In the genomic region with DNA sequence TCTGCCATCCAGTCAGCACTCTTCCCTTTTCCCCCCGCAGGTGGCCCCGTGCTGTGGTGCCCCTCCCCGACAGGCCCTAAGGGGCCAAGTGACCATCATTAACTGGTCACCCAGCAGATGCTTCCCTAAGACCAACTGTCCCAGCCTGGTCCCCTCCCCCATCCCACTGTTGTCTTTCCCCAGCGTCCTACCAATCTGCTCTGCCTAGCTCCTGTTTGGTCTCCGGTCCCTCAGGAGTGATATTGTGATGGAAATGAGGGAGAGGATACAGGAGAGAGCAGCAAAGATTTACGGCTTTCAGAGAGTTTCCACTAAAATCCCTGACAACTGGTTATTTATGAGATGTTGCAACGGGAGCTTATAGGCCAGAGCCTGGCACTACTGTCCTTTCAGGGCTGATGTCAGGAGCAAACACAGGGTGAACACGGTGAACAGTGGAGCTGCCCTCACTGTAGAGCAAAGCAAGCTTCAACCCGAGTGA, we compare ENCODE assay signal across 18 cellular contexts. TPM values are rescaled to one million over a fixed set of nuclear protein-coding genes. Genes with fewer than 3 reads are reported as not detected.
DNase-seq lines count a peak whose midpoint lies in the region; ATAC-seq and TF ChIP-seq lines count a peak whose summit lies in the region.
"Had no signal": no experiment of that assay in that cellular context is flagged by ENCODE, and none has a peak within 500 bp of the region (broad histone marks: within the 10 kb centered on the region; RNA-seq: fewer than 3 reads in every experiment).

No MANE protein-coding gene starts in this region.

- H3K9me3 ChIP-seq in CD8-positive, alpha-beta T cell (ENCODE audit: low read length) = no peaks in the 10 kb centered on the region
- no peaks in the 10 kb centered on the region for H3K9me3 ChIP-seq in HUES6 (ENCODE audit: control insufficient read depth, insufficient read depth, low read depth, low read length)
- H3K9me3 ChIP-seq in effector memory CD4-positive, alpha-beta T cell (ENCODE audit: control insufficient read depth, low read length) = no peaks in the 10 kb centered on the region
- H3K9me3 ChIP-seq: heart left ventricle, left lung, neutrophil, vagina had no signal

- DNase-seq in CD8-positive, alpha-beta T cell = no peak
- DNase-seq in mesendoderm = peak; percentile 24
- DNase-seq in RKO (ENCODE audit: low spot score) = no peak
- no peak for DNase-seq in AG20443 (ENCODE audit: low spot score)
- DNase-seq in effector memory CD4-positive, alpha-beta T cell = no peak
- DNase-seq: activated naive CD8-positive, alpha-beta T cell treated with anti-CD3 and anti-CD28 coated beads, Interleukin-2, amount 10 ng/mL, durations not matched to agents 7 days and 5 days; CD4-positive, CD25-positive, alpha-beta regulatory T cell; heart left ventricle; left lung; stimulated activated naive CD8-positive, alpha-beta T cell treated with anti-CD3 and anti-CD28 coated beads, Interleukin-15, Interleukin-2, amounts not matched to agents 100 U/mL and 50 U/mL, for 24 hours had no signal

- WGBS in mesendoderm (ENCODE audit: extremely low coverage, insufficient coverage, low lambda C conversion rate) = no CpG with 5 or more reads among the region's 9 CpGs

- H3K79me1 ChIP-seq in mesendoderm (ENCODE audit: low read length) = no peaks in the 10 kb centered on the region

- H2BK120ac ChIP-seq in mesendoderm (ENCODE audit: low read depth, low read length) = no peak overlapping the region

- H3K27ac ChIP-seq in CD8-positive, alpha-beta T cell (ENCODE audit: low read depth, low read length) = no peak overlapping the region
- H3K27ac ChIP-seq in HUES6 (ENCODE audit: low read depth, low read length) = peak overlapping the region; percentile 24; the same call in 1 of the 2 replicates
- no peak overlapping the region for H3K27ac ChIP-seq in mesendoderm (ENCODE audit: low read depth, low read length)
- H3K27ac ChIP-seq in effector memory CD4-positive, alpha-beta T cell (ENCODE audit: insufficient read depth, low read length, poor library complexity, severe bottlenecking) = no peak overlapping the region
- H3K27ac ChIP-seq: heart left ventricle, left lung, neutrophil, SK-N-MC, skin epidermis, vagina had no signal

- peaks cover 11% of the 10 kb centered on the region for H3K4me1 ChIP-seq in CD8-positive, alpha-beta T cell (ENCODE audit: insufficient read depth, low read length)
- peaks cover 20% of the 10 kb centered on the region for H3K4me1 ChIP-seq in HUES6 (ENCODE audit: control insufficient read depth, insufficient read depth, low read length)
- H3K4me1 ChIP-seq in mesendoderm (ENCODE audit: control insufficient read depth, low read depth, low read length) = no peaks in the 10 kb centered on the region
- peaks cover 16% of the 10 kb centered on the region for H3K4me1 ChIP-seq in effector memory CD4-positive, alpha-beta T cell (ENCODE audit: control insufficient read depth, insufficient read depth, low read length, poor library complexity, severe bottlenecking)

- H3K4me3 Mint-ChIP-seq in CD8-positive, alpha-beta T cell = peak overlapping the region; percentile 32
- H3K4me3 Mint-ChIP-seq in activated T-helper 17 cell treated with anti-CD3 and anti-CD28 coated beads, Interleukin-2, amount 50 U/mL, for 72 hours = peak overlapping the region; percentile 74
- H3K4me3 Mint-ChIP-seq: activated naive CD8-positive, alpha-beta T cell treated with anti-CD3 and anti-CD28 coated beads, Interleukin-2, amount 10 ng/mL, durations not matched to agents 7 days and 5 days had no signal

- POLR2A ChIA-PET in CD8-positive, alpha-beta T cell (lab: Charles Lee) = no interaction called here

- H3K18ac ChIP-seq in mesendoderm (ENCODE audit: low read length) = no peak overlapping the region

- no peak overlapping the region for H3K4me2 ChIP-seq in mesendoderm (ENCODE audit: low read length)

- H3K79me2 ChIP-seq in mesendoderm (ENCODE audit: control insufficient read depth, insufficient read depth, low read length) = no peaks in the 10 kb centered on the region

- H3K9me3 Mint-ChIP-seq in CD8-positive, alpha-beta T cell = no peaks in the 10 kb centered on the region
- no peaks in the 10 kb centered on the region for H3K9me3 Mint-ChIP-seq in activated T-helper 17 cell treated with anti-CD3 and anti-CD28 coated beads, Interleukin-2, amount 50 U/mL, for 72 hours
- H3K9me3 Mint-ChIP-seq: activated naive CD8-positive, alpha-beta T cell treated with anti-CD3 and anti-CD28 coated beads, Interleukin-2, amount 10 ng/mL, durations not matched to agents 7 days and 5 days had no signal

- no peak overlapping the region for H4K5ac ChIP-seq in mesendoderm (ENCODE audit: low read length)

- H3K27me3 Mint-ChIP-seq in CD8-positive, alpha-beta T cell (ENCODE audit: low read depth) = peaks cover 45% of the 10 kb centered on the region
- peaks cover 21% of the 10 kb centered on the region for H3K27me3 Mint-ChIP-seq in activated T-helper 17 cell treated with anti-CD3 and anti-CD28 coated beads, Interleukin-2, amount 50 U/mL, for 72 hours

- no peak overlapping the region for H3K4ac ChIP-seq in mesendoderm (ENCODE audit: low read depth, low read length)

- no peak overlapping the region for H3K56ac ChIP-seq in mesendoderm (ENCODE audit: low read length)

- ATAC-seq in CD8-positive, alpha-beta T cell = no peak
- ATAC-seq in activated T-helper 17 cell treated with anti-CD3 and anti-CD28 coated beads, Interleukin-2, amount 50 U/mL, for 72 hours (replicated peaks) = no peak
- ATAC-seq in HG02973 (IDR thresholded peaks at IDR 0.05; ENCODE audit: unreplicated experiment) = no peak
- ATAC-seq: activated CD4-positive, CD25-positive, alpha-beta regulatory T cell treated with anti-CD3 and anti-CD28 coated beads, Interleukin-2, amount 50 U/mL, for 24 hours; heart left ventricle; left lung; stimulated activated naive CD8-positive, alpha-beta T cell treated with anti-CD3 and anti-CD28 coated beads, Interleukin-15, Interleukin-2, amounts not matched to agents 100 U/mL and 50 U/mL, for 24 hours had no signal

- no peak overlapping the region for H3K27ac Mint-ChIP-seq in CD8-positive, alpha-beta T cell
- no peak overlapping the region for H3K27ac Mint-ChIP-seq in activated T-helper 17 cell treated with anti-CD3 and anti-CD28 coated beads, Interleukin-2, amount 50 U/mL, for 72 hours
- H3K27ac Mint-ChIP-seq: activated naive CD8-positive, alpha-beta T cell treated with anti-CD3 and anti-CD28 coated beads, Interleukin-2, amount 10 ng/mL, durations not matched to agents 7 days and 5 days; CD4-positive, CD25-positive, alpha-beta regulatory T cell had no signal

- peaks cover 17% of the 10 kb centered on the region for H3K27me3 ChIP-seq in CD8-positive, alpha-beta T cell (ENCODE audit: insufficient read depth, low read length)
- H3K27me3 ChIP-seq in HUES6 (ENCODE audit: control insufficient read depth, insufficient read depth, low read length) = peaks cover 18% of the 10 kb centered on the region
- no peaks in the 10 kb centered on the region for H3K27me3 ChIP-seq in mesendoderm (ENCODE audit: insufficient read depth, low read length, poor library complexity)
- peaks cover 5% of the 10 kb centered on the region for H3K27me3 ChIP-seq in effector memory CD4-positive, alpha-beta T cell (replicated peaks; ENCODE audit: control insufficient read depth, insufficient read depth, low read length, poor library complexity, severe bottlenecking)
- H3K27me3 ChIP-seq: vagina had no signal

- no peak for TF ChIP-seq CTCF in CD8-positive, alpha-beta T cell (IDR thresholded peaks at IDR 0.05)

- no peak overlapping the region for H2BK15ac ChIP-seq in mesendoderm (replicated peaks; ENCODE audit: low read depth)

- H3K9ac ChIP-seq in HUES6 (ENCODE audit: low read length) (peak overlapping the region; percentile 12), mesendoderm (ENCODE audit: low read length) (no peak overlapping the region)

- H3K23ac ChIP-seq in mesendoderm (ENCODE audit: low read length) = no peak overlapping the region

- H4K8ac ChIP-seq in mesendoderm (ENCODE audit: low read depth, low read length) = no peak overlapping the region

- CTCF ChIA-PET in CD8-positive, alpha-beta T cell (lab: Charles Lee) = interaction anchor here (1.5 to 19.5 kb wide), 3 partner anchors 14 to 140 kb away, joined by 3 to 706 read pairs (median 6); partner anchors contain the start of gene ATP5MC1

- H3K4me1 Mint-ChIP-seq in CD8-positive, alpha-beta T cell (ENCODE audit: low read depth) = peaks cover 11% of the 10 kb centered on the region
- peaks cover 8% of the 10 kb centered on the region for H3K4me1 Mint-ChIP-seq in activated T-helper 17 cell treated with anti-CD3 and anti-CD28 coated beads, Interleukin-2, amount 50 U/mL, for 72 hours

- no peak overlapping the region for H2AK5ac ChIP-seq in mesendoderm (ENCODE audit: low read length)

- intact Hi-C loops in CD8-positive, alpha-beta T cell (cut with DNase I, micrococcal nuclease) = no loop called here

- no peaks in the 10 kb centered on the region for H3K36me3 Mint-ChIP-seq in CD8-positive, alpha-beta T cell
- H3K36me3 Mint-ChIP-seq in activated T-helper 17 cell treated with anti-CD3 and anti-CD28 coated beads, Interleukin-2, amount 50 U/mL, for 72 hours (ENCODE audit: low read depth) = no peaks in the 10 kb centered on the region
- H3K36me3 Mint-ChIP-seq: activated naive CD8-positive, alpha-beta T cell treated with anti-CD3 and anti-CD28 coated beads, Interleukin-2, amount 10 ng/mL, durations not matched to agents 7 days and 5 days; CD4-positive, CD25-positive, alpha-beta regulatory T cell had no signal

- no peak overlapping the region for H2BK5ac ChIP-seq in mesendoderm (ENCODE audit: low read length)

- H3K4me3 ChIP-seq in CD8-positive, alpha-beta T cell (ENCODE audit: low read depth, low read length) = no peak overlapping the region
- H3K4me3 ChIP-seq in HUES6 (ENCODE audit: low read depth, low read length) (peak overlapping the region; percentile 14), mesendoderm (ENCODE audit: low read length) (no peak overlapping the region)
- no peak overlapping the region for H3K4me3 ChIP-seq in effector memory CD4-positive, alpha-beta T cell (ENCODE audit: insufficient read depth, low read depth, low read length, poor library complexity, severe bottlenecking)
- H3K4me3 ChIP-seq: heart left ventricle, left lung, SK-N-MC, skin epidermis had no signal

- H3K36me3 ChIP-seq in CD8-positive, alpha-beta T cell (ENCODE audit: insufficient read depth, low read length) = no peaks in the 10 kb centered on the region
- H3K36me3 ChIP-seq in HUES6 (ENCODE audit: control insufficient read depth, insufficient read depth, low read length) = no peaks in the 10 kb centered on the region
- no peaks in the 10 kb centered on the region for H3K36me3 ChIP-seq in mesendoderm (ENCODE audit: control insufficient read depth, insufficient read depth, low read length)
- no peaks in the 10 kb centered on the region for H3K36me3 ChIP-seq in effector memory CD4-positive, alpha-beta T cell (ENCODE audit: control insufficient read depth, insufficient read depth, low read length)
- H3K36me3 ChIP-seq: heart left ventricle, left lung, neutrophil, vagina had no signal

RNA-seq across cellular contexts. Expression of gene TTLL6, which starts 1.4 kb away (rescaled TPM):
- not detected for total RNA-seq in CD8-positive, alpha-beta T cell
- total RNA-seq in activated T-helper 17 cell treated with anti-CD3 and anti-CD28 coated beads, Interleukin-2, amount 50 U/mL, for 72 hours = not detected
- 0.14 TPM for polyA plus RNA-seq in mesendoderm (2013, experiment 1 of 2)
- 0.25 TPM for polyA plus RNA-seq in mesendoderm (2013, experiment 2 of 2)
- total RNA-seq: activated naive CD8-positive, alpha-beta T cell treated with anti-CD3 and anti-CD28 coated beads, Interleukin-2, amount 10 ng/mL, durations not matched to agents 7 days and 5 days; CD4-positive, CD25-positive, alpha-beta regulatory T cell had no signal
- polyA plus RNA-seq: CD4-positive, CD25-positive, alpha-beta regulatory T cell had no signal

RNA-seq across cellular contexts. Expression of gene CALCOCO2, which starts 12.4 kb away (rescaled TPM):
- total RNA-seq in CD8-positive, alpha-beta T cell = 100 to 1,000 TPM; 112 to 121 TPM
- total RNA-seq in activated T-helper 17 cell treated with anti-CD3 and anti-CD28 coated beads, Interleukin-2, amount 50 U/mL, for 72 hours = 100 to 1,000 TPM; 101 to 130 TPM
- polyA plus RNA-seq in mesendoderm (2013, experiment 1 of 2) = 10.3 TPM
- polyA plus RNA-seq in mesendoderm (2013, experiment 2 of 2) = 12.1 TPM
